In the genomic region with DNA sequence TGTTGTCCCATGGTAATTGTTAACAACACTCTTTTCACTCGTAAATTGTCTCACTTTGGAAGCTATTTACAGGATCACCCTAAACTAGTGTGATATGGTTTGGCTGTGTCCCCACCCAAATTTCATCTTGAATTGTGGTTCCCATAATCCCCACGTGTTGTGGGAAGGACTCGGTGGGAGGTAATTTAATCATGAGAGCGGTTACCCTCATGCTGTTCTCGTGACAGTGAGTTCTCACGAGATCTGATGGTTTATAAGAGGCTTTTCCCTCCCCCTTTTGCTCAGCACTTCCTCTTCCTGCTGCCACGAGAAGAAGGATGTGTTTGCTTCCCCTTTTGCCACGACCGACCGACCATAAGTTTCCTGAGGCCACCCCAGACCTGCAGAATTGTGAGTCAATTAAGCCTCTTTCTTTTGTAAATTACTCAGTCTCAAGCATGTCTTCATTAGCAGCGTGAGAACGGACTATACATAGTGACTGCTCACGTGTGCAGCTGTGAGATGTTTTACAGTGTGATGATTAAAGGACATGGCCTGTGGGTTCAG, we compare ENCODE assay signal across 1 cellular context.
TF ChIP-seq lines count a peak whose summit lies in the region.

No MANE protein-coding gene starts in this region.

TF ChIP-seq in HepG2, 621 proteins besides CTCF, POLR2A, EP300 and RAD21 (continued from another document and continues in another):
- TF ChIP-seq, protein P1, sequence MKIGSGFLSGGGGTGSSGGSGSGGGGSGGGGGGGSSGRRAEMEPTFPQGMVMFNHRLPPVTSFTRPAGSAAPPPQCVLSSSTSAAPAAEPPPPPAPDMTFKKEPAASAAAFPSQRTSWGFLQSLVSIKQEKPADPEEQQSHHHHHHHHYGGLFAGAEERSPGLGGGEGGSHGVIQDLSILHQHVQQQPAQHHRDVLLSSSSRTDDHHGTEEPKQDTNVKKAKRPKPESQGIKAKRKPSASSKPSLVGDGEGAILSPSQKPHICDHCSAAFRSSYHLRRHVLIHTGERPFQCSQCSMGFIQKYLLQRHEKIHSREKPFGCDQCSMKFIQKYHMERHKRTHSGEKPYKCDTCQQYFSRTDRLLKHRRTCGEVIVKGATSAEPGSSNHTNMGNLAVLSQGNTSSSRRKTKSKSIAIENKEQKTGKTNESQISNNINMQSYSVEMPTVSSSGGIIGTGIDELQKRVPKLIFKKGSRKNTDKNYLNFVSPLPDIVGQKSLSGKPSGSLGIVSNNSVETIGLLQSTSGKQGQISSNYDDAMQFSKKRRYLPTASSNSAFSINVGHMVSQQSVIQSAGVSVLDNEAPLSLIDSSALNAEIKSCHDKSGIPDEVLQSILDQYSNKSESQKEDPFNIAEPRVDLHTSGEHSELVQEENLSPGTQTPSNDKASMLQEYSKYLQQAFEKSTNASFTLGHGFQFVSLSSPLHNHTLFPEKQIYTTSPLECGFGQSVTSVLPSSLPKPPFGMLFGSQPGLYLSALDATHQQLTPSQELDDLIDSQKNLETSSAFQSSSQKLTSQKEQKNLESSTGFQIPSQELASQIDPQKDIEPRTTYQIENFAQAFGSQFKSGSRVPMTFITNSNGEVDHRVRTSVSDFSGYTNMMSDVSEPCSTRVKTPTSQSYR (CRISPR knock-in tag; IDR thresholded peaks at IDR 0.05; ENCODE audit: borderline replicate concordance): peak; percentile 20; the same call in 1 of the 2 replicates
- TF ChIP-seq ZNF782 (CRISPR knock-in tag; IDR thresholded peaks at IDR 0.05; ENCODE audit: borderline replicate concordance): no peak
- TF ChIP-seq TCF7 (IDR thresholded peaks at IDR 0.05; ENCODE audit: low read depth): no peak
- TF ChIP-seq, protein P2, sequence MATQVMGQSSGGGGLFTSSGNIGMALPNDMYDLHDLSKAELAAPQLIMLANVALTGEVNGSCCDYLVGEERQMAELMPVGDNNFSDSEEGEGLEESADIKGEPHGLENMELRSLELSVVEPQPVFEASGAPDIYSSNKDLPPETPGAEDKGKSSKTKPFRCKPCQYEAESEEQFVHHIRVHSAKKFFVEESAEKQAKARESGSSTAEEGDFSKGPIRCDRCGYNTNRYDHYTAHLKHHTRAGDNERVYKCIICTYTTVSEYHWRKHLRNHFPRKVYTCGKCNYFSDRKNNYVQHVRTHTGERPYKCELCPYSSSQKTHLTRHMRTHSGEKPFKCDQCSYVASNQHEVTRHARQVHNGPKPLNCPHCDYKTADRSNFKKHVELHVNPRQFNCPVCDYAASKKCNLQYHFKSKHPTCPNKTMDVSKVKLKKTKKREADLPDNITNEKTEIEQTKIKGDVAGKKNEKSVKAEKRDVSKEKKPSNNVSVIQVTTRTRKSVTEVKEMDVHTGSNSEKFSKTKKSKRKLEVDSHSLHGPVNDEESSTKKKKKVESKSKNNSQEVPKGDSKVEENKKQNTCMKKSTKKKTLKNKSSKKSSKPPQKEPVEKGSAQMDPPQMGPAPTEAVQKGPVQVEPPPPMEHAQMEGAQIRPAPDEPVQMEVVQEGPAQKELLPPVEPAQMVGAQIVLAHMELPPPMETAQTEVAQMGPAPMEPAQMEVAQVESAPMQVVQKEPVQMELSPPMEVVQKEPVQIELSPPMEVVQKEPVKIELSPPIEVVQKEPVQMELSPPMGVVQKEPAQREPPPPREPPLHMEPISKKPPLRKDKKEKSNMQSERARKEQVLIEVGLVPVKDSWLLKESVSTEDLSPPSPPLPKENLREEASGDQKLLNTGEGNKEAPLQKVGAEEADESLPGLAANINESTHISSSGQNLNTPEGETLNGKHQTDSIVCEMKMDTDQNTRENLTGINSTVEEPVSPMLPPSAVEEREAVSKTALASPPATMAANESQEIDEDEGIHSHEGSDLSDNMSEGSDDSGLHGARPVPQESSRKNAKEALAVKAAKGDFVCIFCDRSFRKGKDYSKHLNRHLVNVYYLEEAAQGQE (IDR thresholded peaks at IDR 0.05; ENCODE audit: borderline replicate concordance in 1 of 2, low read depth in 1 of 2, low read length in 2 of 2): no peak
- no peak for TF ChIP-seq NFE2 (CRISPR knock-in tag; IDR thresholded peaks at IDR 0.05)
- TF ChIP-seq MIER2 (CRISPR knock-in tag; IDR thresholded peaks at IDR 0.05): no peak
- peak; percentile 66 for TF ChIP-seq PHF20 (CRISPR knock-in tag; IDR thresholded peaks at IDR 0.05)
- no peak for TF ChIP-seq TSC22D2 (CRISPR knock-in tag; IDR thresholded peaks at IDR 0.05; ENCODE audit: borderline replicate concordance)
- no peak for TF ChIP-seq MED1 (CRISPR knock-in tag; IDR thresholded peaks at IDR 0.05)
- TF ChIP-seq ZNF432 (CRISPR knock-in tag; IDR thresholded peaks at IDR 0.05; ENCODE audit: borderline replicate concordance): no peak
- no peak for TF ChIP-seq BORCS8-MEF2B (CRISPR knock-in tag; IDR thresholded peaks at IDR 0.05)
- no peak for TF ChIP-seq ZNF207 (IDR thresholded peaks at IDR 0.05; ENCODE audit: borderline replicate concordance)
- TF ChIP-seq ZNF891 (CRISPR knock-in tag; IDR thresholded peaks at IDR 0.05): no peak
- peak; percentile 74; the same call in 1 of the 2 replicates for TF ChIP-seq ZMYM2 (CRISPR knock-in tag; IDR thresholded peaks at IDR 0.05)
- TF ChIP-seq, protein P3, sequence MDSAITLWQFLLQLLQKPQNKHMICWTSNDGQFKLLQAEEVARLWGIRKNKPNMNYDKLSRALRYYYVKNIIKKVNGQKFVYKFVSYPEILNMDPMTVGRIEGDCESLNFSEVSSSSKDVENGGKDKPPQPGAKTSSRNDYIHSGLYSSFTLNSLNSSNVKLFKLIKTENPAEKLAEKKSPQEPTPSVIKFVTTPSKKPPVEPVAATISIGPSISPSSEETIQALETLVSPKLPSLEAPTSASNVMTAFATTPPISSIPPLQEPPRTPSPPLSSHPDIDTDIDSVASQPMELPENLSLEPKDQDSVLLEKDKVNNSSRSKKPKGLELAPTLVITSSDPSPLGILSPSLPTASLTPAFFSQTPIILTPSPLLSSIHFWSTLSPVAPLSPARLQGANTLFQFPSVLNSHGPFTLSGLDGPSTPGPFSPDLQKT (CRISPR knock-in tag; IDR thresholded peaks at IDR 0.05; ENCODE audit: borderline replicate concordance): no peak
- no peak for TF ChIP-seq ZNF296 (CRISPR knock-in tag; conservative IDR thresholded peaks at IDR 0.05)
- TF ChIP-seq, protein P4, sequence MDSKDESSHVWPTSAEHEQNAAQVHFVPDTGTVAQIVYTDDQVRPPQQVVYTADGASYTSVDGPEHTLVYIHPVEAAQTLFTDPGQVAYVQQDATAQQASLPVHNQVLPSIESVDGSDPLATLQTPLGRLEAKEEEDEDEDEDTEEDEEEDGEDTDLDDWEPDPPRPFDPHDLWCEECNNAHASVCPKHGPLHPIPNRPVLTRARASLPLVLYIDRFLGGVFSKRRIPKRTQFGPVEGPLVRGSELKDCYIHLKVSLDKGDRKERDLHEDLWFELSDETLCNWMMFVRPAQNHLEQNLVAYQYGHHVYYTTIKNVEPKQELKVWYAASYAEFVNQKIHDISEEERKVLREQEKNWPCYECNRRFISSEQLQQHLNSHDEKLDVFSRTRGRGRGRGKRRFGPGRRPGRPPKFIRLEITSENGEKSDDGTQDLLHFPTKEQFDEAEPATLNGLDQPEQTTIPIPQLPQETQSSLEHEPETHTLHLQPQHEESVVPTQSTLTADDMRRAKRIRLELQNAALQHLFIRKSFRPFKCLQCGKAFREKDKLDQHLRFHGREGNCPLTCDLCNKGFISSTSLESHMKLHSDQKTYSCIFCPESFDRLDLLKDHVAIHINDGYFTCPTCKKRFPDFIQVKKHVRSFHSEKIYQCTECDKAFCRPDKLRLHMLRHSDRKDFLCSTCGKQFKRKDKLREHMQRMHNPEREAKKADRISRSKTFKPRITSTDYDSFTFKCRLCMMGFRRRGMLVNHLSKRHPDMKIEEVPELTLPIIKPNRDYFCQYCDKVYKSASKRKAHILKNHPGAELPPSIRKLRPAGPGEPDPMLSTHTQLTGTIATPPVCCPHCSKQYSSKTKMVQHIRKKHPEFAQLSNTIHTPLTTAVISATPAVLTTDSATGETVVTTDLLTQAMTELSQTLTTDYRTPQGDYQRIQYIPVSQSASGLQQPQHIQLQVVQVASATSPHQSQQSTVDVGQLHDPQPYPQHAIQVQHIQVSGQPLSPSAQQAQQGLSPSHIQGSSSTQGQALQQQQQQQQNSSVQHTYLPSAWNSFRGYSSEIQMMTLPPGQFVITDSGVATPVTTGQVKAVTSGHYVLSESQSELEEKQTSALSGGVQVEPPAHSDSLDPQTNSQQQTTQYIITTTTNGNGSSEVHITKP (CRISPR knock-in tag; IDR thresholded peaks at IDR 0.05; ENCODE audit: low read depth): no peak
- TF ChIP-seq MIXL1 (CRISPR knock-in tag; IDR thresholded peaks at IDR 0.05): no peak
- no peak for TF ChIP-seq NR2F1 (CRISPR knock-in tag; IDR thresholded peaks at IDR 0.05)
- TF ChIP-seq ZNF329 (CRISPR knock-in tag; IDR thresholded peaks at IDR 0.05; ENCODE audit: low read depth): no peak
- TF ChIP-seq, protein P5, sequence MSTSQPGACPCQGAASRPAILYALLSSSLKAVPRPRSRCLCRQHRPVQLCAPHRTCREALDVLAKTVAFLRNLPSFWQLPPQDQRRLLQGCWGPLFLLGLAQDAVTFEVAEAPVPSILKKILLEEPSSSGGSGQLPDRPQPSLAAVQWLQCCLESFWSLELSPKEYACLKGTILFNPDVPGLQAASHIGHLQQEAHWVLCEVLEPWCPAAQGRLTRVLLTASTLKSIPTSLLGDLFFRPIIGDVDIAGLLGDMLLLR (CRISPR knock-in tag; IDR thresholded peaks at IDR 0.05): no peak
- 0 out of 2 replicates have a peak, but pooled peaks have one; percentile 21 for TF ChIP-seq HMG20A (CRISPR knock-in tag; IDR thresholded peaks at IDR 0.05; ENCODE audit: borderline replicate concordance)
- TF ChIP-seq, protein P6, sequence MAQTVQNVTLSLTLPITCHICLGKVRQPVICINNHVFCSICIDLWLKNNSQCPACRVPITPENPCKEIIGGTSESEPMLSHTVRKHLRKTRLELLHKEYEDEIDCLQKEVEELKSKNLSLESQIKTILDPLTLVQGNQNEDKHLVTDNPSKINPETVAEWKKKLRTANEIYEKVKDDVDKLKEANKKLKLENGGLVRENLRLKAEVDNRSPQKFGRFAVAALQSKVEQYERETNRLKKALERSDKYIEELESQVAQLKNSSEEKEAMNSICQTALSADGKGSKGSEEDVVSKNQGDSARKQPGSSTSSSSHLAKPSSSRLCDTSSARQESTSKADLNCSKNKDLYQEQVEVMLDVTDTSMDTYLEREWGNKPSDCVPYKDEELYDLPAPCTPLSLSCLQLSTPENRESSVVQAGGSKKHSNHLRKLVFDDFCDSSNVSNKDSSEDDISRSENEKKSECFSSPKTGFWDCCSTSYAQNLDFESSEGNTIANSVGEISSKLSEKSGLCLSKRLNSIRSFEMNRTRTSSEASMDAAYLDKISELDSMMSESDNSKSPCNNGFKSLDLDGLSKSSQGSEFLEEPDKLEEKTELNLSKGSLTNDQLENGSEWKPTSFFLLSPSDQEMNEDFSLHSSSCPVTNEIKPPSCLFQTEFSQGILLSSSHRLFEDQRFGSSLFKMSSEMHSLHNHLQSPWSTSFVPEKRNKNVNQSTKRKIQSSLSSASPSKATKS (CRISPR knock-in tag; IDR thresholded peaks at IDR 0.05): no peak
- TF ChIP-seq SOX5 (CRISPR knock-in tag; IDR thresholded peaks at IDR 0.05; ENCODE audit: borderline replicate concordance): no peak
- TF ChIP-seq, protein P7, sequence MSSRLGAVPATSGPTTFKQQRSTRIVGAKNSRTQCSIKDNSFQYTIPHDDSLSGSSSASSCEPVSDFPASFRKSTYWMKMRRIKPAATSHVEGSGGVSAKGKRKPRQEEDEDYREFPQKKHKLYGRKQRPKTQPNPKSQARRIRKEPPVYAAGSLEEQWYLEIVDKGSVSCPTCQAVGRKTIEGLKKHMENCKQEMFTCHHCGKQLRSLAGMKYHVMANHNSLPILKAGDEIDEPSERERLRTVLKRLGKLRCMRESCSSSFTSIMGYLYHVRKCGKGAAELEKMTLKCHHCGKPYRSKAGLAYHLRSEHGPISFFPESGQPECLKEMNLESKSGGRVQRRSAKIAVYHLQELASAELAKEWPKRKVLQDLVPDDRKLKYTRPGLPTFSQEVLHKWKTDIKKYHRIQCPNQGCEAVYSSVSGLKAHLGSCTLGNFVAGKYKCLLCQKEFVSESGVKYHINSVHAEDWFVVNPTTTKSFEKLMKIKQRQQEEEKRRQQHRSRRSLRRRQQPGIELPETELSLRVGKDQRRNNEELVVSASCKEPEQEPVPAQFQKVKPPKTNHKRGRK (CRISPR knock-in tag; IDR thresholded peaks at IDR 0.05): no peak
- TF ChIP-seq ZNF180 (CRISPR knock-in tag; IDR thresholded peaks at IDR 0.05; ENCODE audit: borderline replicate concordance, low read depth): no peak
- TF ChIP-seq, protein P8, sequence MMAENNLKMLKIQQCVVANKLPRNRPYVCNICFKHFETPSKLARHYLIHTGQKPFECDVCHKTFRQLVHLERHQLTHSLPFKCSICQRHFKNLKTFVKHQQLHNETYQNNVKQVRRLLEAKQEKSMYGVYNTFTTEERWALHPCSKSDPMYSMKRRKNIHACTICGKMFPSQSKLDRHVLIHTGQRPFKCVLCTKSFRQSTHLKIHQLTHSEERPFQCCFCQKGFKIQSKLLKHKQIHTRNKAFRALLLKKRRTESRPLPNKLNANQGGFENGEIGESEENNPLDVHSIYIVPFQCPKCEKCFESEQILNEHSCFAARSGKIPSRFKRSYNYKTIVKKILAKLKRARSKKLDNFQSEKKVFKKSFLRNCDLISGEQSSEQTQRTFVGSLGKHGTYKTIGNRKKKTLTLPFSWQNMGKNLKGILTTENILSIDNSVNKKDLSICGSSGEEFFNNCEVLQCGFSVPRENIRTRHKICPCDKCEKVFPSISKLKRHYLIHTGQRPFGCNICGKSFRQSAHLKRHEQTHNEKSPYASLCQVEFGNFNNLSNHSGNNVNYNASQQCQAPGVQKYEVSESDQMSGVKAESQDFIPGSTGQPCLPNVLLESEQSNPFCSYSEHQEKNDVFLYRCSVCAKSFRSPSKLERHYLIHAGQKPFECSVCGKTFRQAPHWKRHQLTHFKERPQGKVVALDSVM (CRISPR knock-in tag; IDR thresholded peaks at IDR 0.05): no peak
- no peak for TF ChIP-seq REXO4 (CRISPR knock-in tag; IDR thresholded peaks at IDR 0.05; ENCODE audit: borderline replicate concordance)
- TF ChIP-seq, protein P9, sequence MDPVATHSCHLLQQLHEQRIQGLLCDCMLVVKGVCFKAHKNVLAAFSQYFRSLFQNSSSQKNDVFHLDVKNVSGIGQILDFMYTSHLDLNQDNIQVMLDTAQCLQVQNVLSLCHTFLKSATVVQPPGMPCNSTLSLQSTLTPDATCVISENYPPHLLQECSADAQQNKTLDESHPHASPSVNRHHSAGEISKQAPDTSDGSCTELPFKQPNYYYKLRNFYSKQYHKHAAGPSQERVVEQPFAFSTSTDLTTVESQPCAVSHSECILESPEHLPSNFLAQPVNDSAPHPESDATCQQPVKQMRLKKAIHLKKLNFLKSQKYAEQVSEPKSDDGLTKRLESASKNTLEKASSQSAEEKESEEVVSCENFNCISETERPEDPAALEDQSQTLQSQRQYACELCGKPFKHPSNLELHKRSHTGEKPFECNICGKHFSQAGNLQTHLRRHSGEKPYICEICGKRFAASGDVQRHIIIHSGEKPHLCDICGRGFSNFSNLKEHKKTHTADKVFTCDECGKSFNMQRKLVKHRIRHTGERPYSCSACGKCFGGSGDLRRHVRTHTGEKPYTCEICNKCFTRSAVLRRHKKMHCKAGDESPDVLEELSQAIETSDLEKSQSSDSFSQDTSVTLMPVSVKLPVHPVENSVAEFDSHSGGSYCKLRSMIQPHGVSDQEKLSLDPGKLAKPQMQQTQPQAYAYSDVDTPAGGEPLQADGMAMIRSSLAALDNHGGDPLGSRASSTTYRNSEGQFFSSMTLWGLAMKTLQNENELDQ (CRISPR knock-in tag; IDR thresholded peaks at IDR 0.05; ENCODE audit: borderline replicate concordance): no peak
- TF ChIP-seq ZBTB20 (CRISPR knock-in tag; IDR thresholded peaks at IDR 0.05; ENCODE audit: borderline replicate concordance, low read depth): no peak
- no peak for TF ChIP-seq ZNF672 (CRISPR knock-in tag; IDR thresholded peaks at IDR 0.05)
- TF ChIP-seq HHEX (CRISPR knock-in tag; IDR thresholded peaks at IDR 0.05): no peak
